Comparison of ENCODE assay signal across 8 cellular contexts in genomic region chr6:52233975-52234823, GRCh38. TPM values are rescaled to one million over a fixed set of nuclear protein-coding genes. Genes with fewer than 3 reads are reported as not detected.
DNase-seq lines count a peak whose midpoint lies in the region; ATAC-seq, FAIRE-seq and TF ChIP-seq lines count a peak whose summit lies in the region.

No MANE protein-coding gene starts in this region.

- H3K4me3 Mint-ChIP-seq in immature natural killer cell: no peak overlapping the region

- FAIRE-seq in D721Med (lab: Jason Lieb, UNC): no peak

- no peak overlapping the region for H3K27ac ChIP-seq in left lung

- ATAC-seq in GM18858 (IDR thresholded peaks at IDR 0.05; ENCODE audit: unreplicated experiment): peak; percentile 82
- peak; percentile 89 for ATAC-seq in HG03039 (IDR thresholded peaks at IDR 0.05; ENCODE audit: unreplicated experiment)
- ATAC-seq in left lung: peak; percentile 88

- no peaks in the 10 kb centered on the region for H3K4me1 ChIP-seq in left lung

- peaks cover 8 to 15% of the 10 kb centered on the region in 2 donors for H3K4me1 Mint-ChIP-seq in immature natural killer cell

- no peak overlapping the region for H3K4me3 ChIP-seq in left lung

- H3K27me3 ChIP-seq in left lung: no peaks in the 10 kb centered on the region

- DNase-seq in D721Med (ENCODE audit: insufficient read length, low spot score) (no peak), NCI-H345 (lab: John Stamatoyannopoulos, UW) (peak; percentile 18), amniotic epithelial cell (ENCODE audit: low read depth) (peak; percentile 47), left lung (no peak), NCI-H187 (lab: John Stamatoyannopoulos, UW) (no peak), immature natural killer cell (no peak)

- no peaks in the 10 kb centered on the region for H3K36me3 ChIP-seq in left lung

- H3K9me3 ChIP-seq in left lung: no peaks in the 10 kb centered on the region

- peaks cover 21 to 32% (median 30%) of the 10 kb centered on the region in 3 donors for H3K27me3 Mint-ChIP-seq in immature natural killer cell (ENCODE audit: low read depth in 3 of 3)

- H3K27ac Mint-ChIP-seq in immature natural killer cell: no peak overlapping the region

- peak; percentile 70 for TF ChIP-seq CTCF in D721Med (IDR thresholded peaks at IDR 0.05; ENCODE audit: insufficient read depth, missing control alignments)
- peak; percentile 10 to 34 for TF ChIP-seq CTCF in left lung (IDR thresholded peaks at IDR 0.05)

- H3K36me3 Mint-ChIP-seq in immature natural killer cell: no peaks in the 10 kb centered on the region

- intact Hi-C loops in left lung (cut with DNase I): no loop called here

- no peaks in the 10 kb centered on the region for H3K9me3 Mint-ChIP-seq in immature natural killer cell

RNA-seq across cellular contexts. Expression of gene IL17F, which starts 10.1 kb away (rescaled TPM):
- not detected for total RNA-seq in left lung
- not detected for polyA plus RNA-seq in immature natural killer cell

RNA-seq across cellular contexts. Expression of gene IL17A, which starts 48.0 kb away (rescaled TPM):
- total RNA-seq in left lung: not detected
- under 1 TPM in 1 of 3 donors, not detected in 2; 0.19 TPM for polyA plus RNA-seq in immature natural killer cell

RNA-seq across cellular contexts. Expression of gene MCM3, which starts 50.3 kb away (rescaled TPM):
- 10 to 100 TPM; 38.9 to 67.6 TPM for total RNA-seq in left lung
- polyA plus RNA-seq in immature natural killer cell: 10 to 100 TPM; 40.5 to 73.8 (median 43.6) TPM

Comparison
In these comparisons a context has a peak if more than half of its experiments do, and no peak if none do; other contexts are left out.
1. DNase-seq: peak in NCI-H345 (single experiment) and amniotic epithelial cell (single experiment); none in D721Med (single experiment), left lung (0 of 2), NCI-H187 (0 of 2) and immature natural killer cell (0 of 3).
2. Peak in every context shown above with its lines, with median percentiles within 50 percentile points of each other: ATAC-seq.